ENCODE assay signal across 12 cellular contexts in genomic region chr12:120093592-120094355, GRCh38. TPM values are rescaled to one million over a fixed set of nuclear protein-coding genes. Genes with fewer than 3 reads are reported as not detected.
A peak's percentile ranks its signal among the peaks of the same experiment; 100 is the strongest.
DNase-seq lines count a peak whose midpoint lies in the region; ATAC-seq, FAIRE-seq and TF ChIP-seq lines count a peak whose summit lies in the region.
"Had no signal": no experiment of that assay in that cellular context is flagged by ENCODE, and none has a peak within 500 bp of the region (broad histone marks: within the 10 kb centered on the region; RNA-seq: fewer than 3 reads in every experiment).

No MANE protein-coding gene starts in this region.

- H3K9me3 ChIP-seq in right cardiac atrium (ENCODE audit: control insufficient read depth, low read length): no peaks in the 10 kb centered on the region
- no peaks in the 10 kb centered on the region for H3K9me3 ChIP-seq in left ventricle myocardium inferior (replicated peaks)
- H3K9me3 ChIP-seq: uterus had no signal

- POLR2A ChIA-PET in T-cell (lab: Charles Lee): no interaction called here

- 57% methylated on average over 17 of the region's 17 CpGs for WGBS in right cardiac atrium

- ATAC-seq in right cardiac atrium (peak in 1 of 2 donors; percentile 4), T-cell (replicated peaks in 1 of 4) (peak; percentile 9 to 30 (median 17)), GM21576 (IDR thresholded peaks at IDR 0.05; ENCODE audit: unreplicated experiment) (no peak)

- CTCF ChIA-PET in T-cell (lab: Charles Lee): interaction anchor here in 1 of 2 donors (0.6 kb wide), 1 partner anchor 88 kb away, joined by 3 read pairs; no protein-coding TSS in a partner anchor

- H3K36me3 ChIP-seq in left ventricle myocardium inferior: peaks cover 44% of the 10 kb centered on the region
- H3K36me3 ChIP-seq: uterus had no signal

- H3K9me3 Mint-ChIP-seq in T-cell: no peaks in the 10 kb centered on the region

- H3K4me1 ChIP-seq in right cardiac atrium (ENCODE audit: control insufficient read depth, insufficient read depth, low read length): no peaks in the 10 kb centered on the region
- peaks cover 27% of the 10 kb centered on the region for H3K4me1 ChIP-seq in left ventricle myocardium inferior
- H3K4me1 ChIP-seq: uterus had no signal

- H3K27me3 ChIP-seq in right cardiac atrium (ENCODE audit: control insufficient read depth, insufficient read depth): no peaks in the 10 kb centered on the region
- H3K27me3 ChIP-seq in left ventricle myocardium inferior (ENCODE audit: low read depth): no peaks in the 10 kb centered on the region
- H3K27me3 ChIP-seq: hepatocyte, uterus had no signal

- peak in 2 of 3 donors; percentile 67 to 71 for DNase-seq in right cardiac atrium
- no peak for DNase-seq in left ventricle myocardium inferior
- DNase-seq in T-cell: no peak
- DNase-seq in iPS-NIHi11 (ENCODE audit: low spot score): peak; percentile 92
- DNase-seq in urothelium cell line (ENCODE audit: low spot score): no peak
- DNase-seq in T-helper 1 cell: no peak
- no peak for DNase-seq in A172 (ENCODE audit: low spot score)
- DNase-seq: cortex of kidney, NCI-H187 treated with DMSO at 0.1 percent for 48 hours, uterus had no signal

- peaks cover 0 to 4% (median 4%) of the 10 kb centered on the region in 3 donors for H3K4me1 Mint-ChIP-seq in T-cell

- H3K36me3 Mint-ChIP-seq in T-cell: peaks cover 26% of the 10 kb centered on the region

- H3K27ac Mint-ChIP-seq in T-cell: peak overlapping the region in 1 of 2 donors; percentile 57

- no peak for TF ChIP-seq CTCF in left ventricle myocardium inferior (IDR thresholded peaks at IDR 0.05; ENCODE audit: borderline replicate concordance)

- no peak overlapping the region for H3K27ac ChIP-seq in right cardiac atrium (ENCODE audit: low read length)
- H3K27ac ChIP-seq in left ventricle myocardium inferior (replicated peaks): no peak overlapping the region
- H3K27ac ChIP-seq: hepatocyte, uterus had no signal

- H3K4me3 Mint-ChIP-seq in T-cell: no peak overlapping the region

- FAIRE-seq in urothelium cell line (lab: Jason Lieb, UNC): peak; percentile 70

- H3K27me3 Mint-ChIP-seq in T-cell: no peaks in the 10 kb centered on the region

- H3K4me3 ChIP-seq in right cardiac atrium (ENCODE audit: low read length): no peak overlapping the region
- H3K4me3 ChIP-seq in left ventricle myocardium inferior: no peak overlapping the region
- H3K4me3 ChIP-seq: hepatocyte, uterus had no signal

- intact Hi-C loops in right cardiac atrium (cut with DNase I): no loop called here
- intact Hi-C loops in left ventricle myocardium inferior (cut with micrococcal nuclease): no loop called here

RNA-seq across cellular contexts. Expression of gene RAB35, which starts 22.8 kb away (rescaled TPM):
- total RNA-seq in right cardiac atrium (10 to 100 TPM; 21.3 to 32.0 (median 25.2) TPM), left ventricle myocardium inferior (21.9 TPM), T-cell (10 to 100 TPM; 34.0 to 76.5 (median 60.6) TPM)
- 20.1 TPM for polyA plus RNA-seq in right cardiac atrium
- total RNA-seq in A172 (2014; rRNA removed; shearing (Covaris generic)): 30.0 and 35.5 TPM in 2 replicates

Comparison
In these comparisons a context has a peak if more than half of its experiments do, and no peak if none do; other contexts are left out.
1. DNase-seq: peak in right cardiac atrium (2 of 3) and iPS-NIHi11 (single experiment); none in left ventricle myocardium inferior (single experiment), T-cell (0 of 34), urothelium cell line (single experiment), T-helper 1 cell (0 of 5) and A172 (single experiment).